ENCODE assay signal across 19 cellular contexts in the genomic region with DNA sequence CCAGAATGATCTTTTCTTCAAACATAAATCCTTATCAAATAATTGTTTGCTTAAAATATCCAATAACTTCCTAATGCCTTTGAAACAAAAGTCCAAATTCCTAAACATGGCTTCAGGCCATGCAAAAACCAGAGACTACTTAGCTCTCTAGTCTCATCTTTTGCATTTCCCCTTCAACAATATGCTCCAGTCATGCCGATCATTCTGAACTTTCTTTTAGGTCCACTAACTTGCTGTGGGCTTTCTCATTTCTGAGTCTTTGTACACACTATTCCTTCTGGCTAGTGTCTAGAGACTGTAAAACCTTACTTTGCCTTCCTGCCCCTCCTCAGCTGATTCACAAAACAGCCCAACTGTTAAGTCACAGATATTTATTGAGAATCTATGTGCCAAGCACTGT. TPM values are rescaled to one million over a fixed set of nuclear protein-coding genes. Genes with fewer than 3 reads are reported as not detected.
A peak's percentile ranks its signal among the peaks of the same experiment; 100 is the strongest.
DNase-seq lines count a peak whose midpoint lies in the region; ATAC-seq and TF ChIP-seq lines count a peak whose summit lies in the region.
"Had no signal": no experiment of that assay in that cellular context is flagged by ENCODE, and none has a peak within 500 bp of the region (broad histone marks: within the 10 kb centered on the region; RNA-seq: fewer than 3 reads in every experiment).

No MANE protein-coding gene starts in this region.

- 0% methylated on average over 1 of the region's 1 CpG for WGBS in ovary, 3 donors

- TF ChIP-seq CTCF in CD14-positive monocyte (IDR thresholded peaks at IDR 0.05) (no peak), HL-60 (IDR thresholded peaks at IDR 0.05; ENCODE audit: insufficient read depth, low read length) (no peak), ovary (IDR thresholded peaks at IDR 0.05) (no peak)

- H3K9me3 Mint-ChIP-seq in CD14-positive monocyte = no peaks in the 10 kb centered on the region
- H3K9me3 Mint-ChIP-seq in activated naive CD8-positive, alpha-beta T cell treated with anti-CD3 and anti-CD28 coated beads, Interleukin-2, amount 50 U/mL, for 24 hours = no peaks in the 10 kb centered on the region
- H3K9me3 Mint-ChIP-seq in natural killer cell treated with Interleukin-12 subunit alpha and Interleukin-12 subunit beta and Interleukin-15 and Interleukin-18, amount 100 ng/mL, for 72 hours = no peaks in the 10 kb centered on the region
- H3K9me3 Mint-ChIP-seq: H9 had no signal

- H3K36me3 ChIP-seq in ovary = no peaks in the 10 kb centered on the region

- H3K4me1 Mint-ChIP-seq in CD14-positive monocyte = peaks cover 38% of the 10 kb centered on the region
- peaks cover 15% of the 10 kb centered on the region for H3K4me1 Mint-ChIP-seq in activated naive CD8-positive, alpha-beta T cell treated with anti-CD3 and anti-CD28 coated beads, Interleukin-2, amount 50 U/mL, for 24 hours
- peaks cover 20 to 22% of the 10 kb centered on the region in 2 donors for H3K4me1 Mint-ChIP-seq in natural killer cell treated with Interleukin-12 subunit alpha and Interleukin-12 subunit beta and Interleukin-15 and Interleukin-18, amount 100 ng/mL, for 72 hours (ENCODE audit: low read depth in 2 of 2)
- H3K4me1 Mint-ChIP-seq: H9 had no signal

- no peak overlapping the region for H3K4me3 Mint-ChIP-seq in CD14-positive monocyte
- H3K4me3 Mint-ChIP-seq in activated naive CD8-positive, alpha-beta T cell treated with anti-CD3 and anti-CD28 coated beads, Interleukin-2, amount 50 U/mL, for 24 hours = no peak overlapping the region
- no peak overlapping the region for H3K4me3 Mint-ChIP-seq in natural killer cell treated with Interleukin-12 subunit alpha and Interleukin-12 subunit beta and Interleukin-15 and Interleukin-18, amount 100 ng/mL, for 72 hours
- H3K4me3 Mint-ChIP-seq: H9 had no signal

- no peak for TF ChIP-seq POLR2A in ovary (IDR thresholded peaks at IDR 0.05)

- H3K27ac Mint-ChIP-seq in CD14-positive monocyte = peak overlapping the region in 5 of 7 donors; percentile 32 to 87 (median 38)
- peak overlapping the region; percentile 20 for H3K27ac Mint-ChIP-seq in activated naive CD8-positive, alpha-beta T cell treated with anti-CD3 and anti-CD28 coated beads, Interleukin-2, amount 50 U/mL, for 24 hours
- peak overlapping the region; percentile 24 to 66 for H3K27ac Mint-ChIP-seq in natural killer cell treated with Interleukin-12 subunit alpha and Interleukin-12 subunit beta and Interleukin-15 and Interleukin-18, amount 100 ng/mL, for 72 hours
- H3K27ac Mint-ChIP-seq: H9 had no signal

- TF ChIP-seq EP300 in ovary (IDR thresholded peaks at IDR 0.05) = no peak

- no peaks in the 10 kb centered on the region for H3K9me3 ChIP-seq in ovary
- H3K9me3 ChIP-seq: BLaER1 treated with 17β-estradiol and CSF1 and Interleukin-3, amounts not matched to agents 10 nM and 100 nM had no signal

- ATAC-seq in activated naive CD8-positive, alpha-beta T cell treated with anti-CD3 and anti-CD28 coated beads, Interleukin-2, amount 50 U/mL, for 24 hours = no peak
- ATAC-seq in natural killer cell treated with Interleukin-12 subunit alpha and Interleukin-12 subunit beta and Interleukin-15 and Interleukin-18, amount 100 ng/mL, for 72 hours = no peak
- ATAC-seq: GM12878 had no signal

- H3K36me3 Mint-ChIP-seq in CD14-positive monocyte = peaks cover 6 to 22% of the 10 kb centered on the region in 2 donors
- peaks cover 33% of the 10 kb centered on the region for H3K36me3 Mint-ChIP-seq in activated naive CD8-positive, alpha-beta T cell treated with anti-CD3 and anti-CD28 coated beads, Interleukin-2, amount 50 U/mL, for 24 hours (ENCODE audit: low read depth)
- peaks cover 22% of the 10 kb centered on the region for H3K36me3 Mint-ChIP-seq in natural killer cell treated with Interleukin-12 subunit alpha and Interleukin-12 subunit beta and Interleukin-15 and Interleukin-18, amount 100 ng/mL, for 72 hours

- no peaks in the 10 kb centered on the region for H3K4me1 ChIP-seq in ovary (ENCODE audit: insufficient read depth)

- H3K4me3 ChIP-seq in HL-60 (replicated peaks; ENCODE audit: insufficient read depth, low read length) = no peak overlapping the region
- no peak overlapping the region for H3K4me3 ChIP-seq in ovary
- H3K4me3 ChIP-seq: BLaER1 treated with 17β-estradiol and CSF1 and Interleukin-3, amounts not matched to agents 10 nM and 100 nM; GM12878 had no signal

- no peak for DNase-seq in CD14-positive monocyte (ENCODE audit: low spot score)
- no peak for DNase-seq in HL-60 (ENCODE audit: low read depth in 1 of 2, low spot score in 1 of 2)
- DNase-seq in activated naive CD8-positive, alpha-beta T cell treated with anti-CD3 and anti-CD28 coated beads, Interleukin-2, amount 50 U/mL, for 24 hours = no peak
- DNase-seq in natural killer cell treated with Interleukin-12 subunit alpha and Interleukin-12 subunit beta and Interleukin-15 and Interleukin-18, amount 100 ng/mL, for 72 hours (ENCODE audit: low spot score) = no peak
- DNase-seq in NCI-H82 (lab: John Stamatoyannopoulos, UW) = no peak
- no peak for DNase-seq in activated CD4-positive, CD25-positive, alpha-beta regulatory T cell (lab: John Stamatoyannopoulos, UW)
- DNase-seq in ovary = no peak
- no peak for DNase-seq in NCI-H1092 treated with DMSO at 0.1 percent for 48 hours (lab: John Stamatoyannopoulos, UW)
- DNase-seq: COR-L47; DMS53; H9; IMR-90; NCI-H1436 treated with DMSO at 0.1 percent for 48 hours; NCI-H2227 treated with DMSO at 0.1 percent for 48 hours; NCI-H526 treated with DMSO at 0.1 percent for 48 hours; NK-92 treated with Interleukin-12 subunit alpha and Interleukin-12 subunit beta, amount 100 ng/mL, for 24 hours; RPMI8226 had no signal

- intact Hi-C loops in CD14-positive monocyte (cut with micrococcal nuclease) = loop anchor here in 1 of 2 donors (10.0 kb wide), 1 partner anchor 286 kb away; no protein-coding TSS in a partner anchor
- intact Hi-C loops in ovary (cut with DNase I) = no loop called here

- H3K27ac ChIP-seq in HL-60 (replicated peaks) (peak overlapping the region; percentile 12; the same call in 1 of the 2 replicates), ovary (no peak overlapping the region)

- peaks cover 0 to 3% (median 0%) of the 10 kb centered on the region in 3 donors for H3K27me3 Mint-ChIP-seq in CD14-positive monocyte (ENCODE audit: low read depth in 3 of 3)
- no peaks in the 10 kb centered on the region for H3K27me3 Mint-ChIP-seq in activated naive CD8-positive, alpha-beta T cell treated with anti-CD3 and anti-CD28 coated beads, Interleukin-2, amount 50 U/mL, for 24 hours
- no peaks in the 10 kb centered on the region for H3K27me3 Mint-ChIP-seq in natural killer cell treated with Interleukin-12 subunit alpha and Interleukin-12 subunit beta and Interleukin-15 and Interleukin-18, amount 100 ng/mL, for 72 hours

- H3K27me3 ChIP-seq in HL-60 (ENCODE audit: insufficient read depth, poor library complexity, severe bottlenecking) (no peaks in the 10 kb centered on the region), ovary (no peaks in the 10 kb centered on the region)
- H3K27me3 ChIP-seq: BLaER1 treated with 17β-estradiol and CSF1 and Interleukin-3, amounts not matched to agents 10 nM and 100 nM had no signal

RNA-seq across cellular contexts. Expression of a gene that starts 51.5 kb away (rescaled TPM):
- polyA plus RNA-seq in CD14-positive monocyte = not detected
- total RNA-seq in natural killer cell treated with Interleukin-12 subunit alpha and Interleukin-12 subunit beta and Interleukin-15 and Interleukin-18, amount 100 ng/mL, for 72 hours = under 1 TPM in 1 of 2 donors, not detected in 1; 0.10 TPM
- 1 to 10 TPM in 1 of 7 donors, under 1 TPM in 1, not detected in 5; 0.38 to 1.3 TPM for total RNA-seq in ovary
- under 1 TPM in 1 of 2 donors, not detected in 1; 0.05 TPM for polyA plus RNA-seq in ovary
- total RNA-seq: IMR-90 had no signal
- polyA plus RNA-seq: IMR-90 had no signal
